ENCODE assay signal across 8 cellular contexts in the genomic region with DNA sequence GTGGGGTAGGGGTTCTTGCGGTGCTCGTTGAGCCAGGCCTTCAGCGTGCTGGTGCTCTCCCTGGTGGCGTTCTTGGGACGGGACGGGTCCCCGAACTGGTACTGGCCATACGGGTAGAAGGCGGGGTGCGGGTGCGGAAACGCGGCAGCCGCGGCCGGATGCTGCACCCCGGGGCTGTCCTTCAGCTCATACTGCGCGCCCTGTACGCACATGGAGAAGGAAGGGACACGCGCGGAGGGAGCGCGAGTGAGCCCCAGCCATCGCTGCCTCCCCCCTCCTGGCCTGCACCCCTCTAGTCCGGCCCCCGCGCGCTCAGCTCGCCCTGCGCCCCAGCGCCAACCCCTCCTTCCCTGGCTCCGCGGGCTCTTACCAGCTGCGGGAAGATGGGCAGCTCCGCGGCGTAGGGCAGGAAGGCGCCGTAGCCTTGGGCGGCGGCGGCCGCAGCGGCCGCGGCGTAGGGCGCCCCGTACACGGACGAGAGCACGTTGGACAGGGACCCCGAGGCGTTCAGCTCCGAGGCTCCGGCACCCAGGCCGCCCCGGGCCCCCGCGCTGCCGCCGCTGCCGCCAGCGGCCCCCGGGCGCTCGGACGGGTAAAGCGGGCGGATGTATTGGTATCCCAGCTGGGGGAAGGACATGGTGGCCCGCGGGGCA. TPM values are rescaled to one million over a fixed set of nuclear protein-coding genes. Genes with fewer than 3 reads are reported as not detected.
DNase-seq lines count a peak whose midpoint lies in the region; ATAC-seq and TF ChIP-seq lines count a peak whose summit lies in the region.

No MANE protein-coding gene starts in this region.

- POLR2A ChIA-PET in A673 (lab: Charles Lee; ENCODE audit: low non-redundant PET): no interaction called here

- no peaks in the 10 kb centered on the region for H3K27me3 ChIP-seq in A673 (replicated peaks; ENCODE audit: insufficient read depth, low read depth, low read length, poor library complexity)
- H3K27me3 ChIP-seq in iPS-18a (ENCODE audit: control insufficient read depth, insufficient read depth, low read length): peaks cover 85% of the 10 kb centered on the region
- peaks cover 0 to 16% of the 10 kb centered on the region in 2 donors for H3K27me3 ChIP-seq in tibial artery

- peak overlapping the region; percentile 95 for H3K4me3 Mint-ChIP-seq in HFFc6
- H3K4me3 Mint-ChIP-seq in activated T-helper 1 cell treated with anti-CD3 and anti-CD28 coated beads, Interleukin-12 subunit alpha, Interleukin-12 subunit beta, Interleukin-2, Interleukin-4 antibody, amounts not matched to agents 30 ng/mL and 10 ng/mL and 1 ng/mL, durations not matched to agents 14 hours and 24 hours and 36 hours: peak overlapping the region; percentile 77

- H3K4me1 ChIP-seq in A673 (ENCODE audit: insufficient read depth, low read length, poor library complexity, severe bottlenecking) (no peaks in the 10 kb centered on the region), iPS-18a (ENCODE audit: control insufficient read depth, low read depth, low read length) (peaks cover 19% of the 10 kb centered on the region), tibial artery (peaks cover 0 to 47% (median 34%) of the 10 kb centered on the region in 4 donors)

- no peak overlapping the region for H3K9ac ChIP-seq in iPS-18a (ENCODE audit: low read length)

- H3K27me3 Mint-ChIP-seq in HFFc6 (ENCODE audit: insufficient read depth): peaks cover 1% of the 10 kb centered on the region
- H3K27me3 Mint-ChIP-seq in activated T-helper 1 cell treated with anti-CD3 and anti-CD28 coated beads, Interleukin-12 subunit alpha, Interleukin-12 subunit beta, Interleukin-2, Interleukin-4 antibody, amounts not matched to agents 30 ng/mL and 10 ng/mL and 1 ng/mL, durations not matched to agents 14 hours and 24 hours and 36 hours (ENCODE audit: insufficient read depth): peaks cover 62% of the 10 kb centered on the region

- H3K36me3 ChIP-seq in A673 (ENCODE audit: insufficient read depth, low read length, poor library complexity, severe bottlenecking) (peaks cover 8% of the 10 kb centered on the region), iPS-18a (ENCODE audit: control insufficient read depth, low read depth, low read length) (no peaks in the 10 kb centered on the region), tibial artery (peaks cover 0 to 14% (median 0%) of the 10 kb centered on the region in 3 donors)

- intact Hi-C loops in A673 (cut with micrococcal nuclease; ENCODE audit: unreplicated experiment): loop anchor here (2.0 to 10.0 kb wide), 4 partner anchors 189 to 643 kb away; no protein-coding TSS in a partner anchor
- intact Hi-C loops in activated T-helper 1 cell treated with anti-CD3 and anti-CD28 coated beads, Interleukin-12 subunit alpha, Interleukin-12 subunit beta, Interleukin-2, Interleukin-4 antibody, amounts not matched to agents 30 ng/mL and 10 ng/mL and 1 ng/mL, durations not matched to agents 14 hours and 24 hours and 36 hours (cut with micrococcal nuclease): loop anchor here (1.0 to 5.0 kb wide), 2 partner anchors 87 to 395 kb away; no protein-coding TSS in a partner anchor
- intact Hi-C loops in tibial artery (cut with DNase I; ENCODE audit: low total_unique reads): loop anchor here (5.0 to 10.0 kb wide), 3 partner anchors 91 to 647 kb away; a partner anchor contains a TSS

- H3K4me3 ChIP-seq in A673 (ENCODE audit: low read depth, low read length, poor library complexity, severe bottlenecking): peak overlapping the region; percentile 74
- H3K4me3 ChIP-seq in iPS-18a (ENCODE audit: low read length): peak overlapping the region; percentile 91
- peak overlapping the region; percentile 66 to 91 for H3K4me3 ChIP-seq in tibial artery

- H3K9me3 ChIP-seq in A673 (ENCODE audit: low read depth, low read length, poor library complexity, severe bottlenecking): no peaks in the 10 kb centered on the region
- H3K9me3 ChIP-seq in iPS-18a (ENCODE audit: control insufficient read depth, low read depth, low read length): no peaks in the 10 kb centered on the region
- H3K9me3 ChIP-seq in tibial artery: no peaks in the 10 kb centered on the region

- CTCF ChIA-PET in A673 (lab: Charles Lee): no interaction called here

- H3K27ac Mint-ChIP-seq in HFFc6: peak overlapping the region; percentile 80
- H3K27ac Mint-ChIP-seq in activated T-helper 1 cell treated with anti-CD3 and anti-CD28 coated beads, Interleukin-12 subunit alpha, Interleukin-12 subunit beta, Interleukin-2, Interleukin-4 antibody, amounts not matched to agents 30 ng/mL and 10 ng/mL and 1 ng/mL, durations not matched to agents 14 hours and 24 hours and 36 hours: peak overlapping the region; percentile 68

- peak; percentile 58 for DNase-seq in A673 (ENCODE audit: low spot score)
- DNase-seq in HFFc6: peak; percentile 62
- DNase-seq in activated T-helper 1 cell treated with anti-CD3 and anti-CD28 coated beads, Interleukin-12 subunit alpha, Interleukin-12 subunit beta, Interleukin-2, Interleukin-4 antibody, amounts not matched to agents 30 ng/mL and 10 ng/mL and 1 ng/mL, durations not matched to agents 14 hours and 24 hours and 36 hours (ENCODE audit: low spot score): no peak
- DNase-seq in tibial artery: peak in 1 of 2 donors; percentile 65
- DNase-seq in NCI-H446 (lab: John Stamatoyannopoulos, UW): no peak

- H3K9me3 Mint-ChIP-seq in HFFc6: peaks cover 17% of the 10 kb centered on the region
- no peaks in the 10 kb centered on the region for H3K9me3 Mint-ChIP-seq in activated T-helper 1 cell treated with anti-CD3 and anti-CD28 coated beads, Interleukin-12 subunit alpha, Interleukin-12 subunit beta, Interleukin-2, Interleukin-4 antibody, amounts not matched to agents 30 ng/mL and 10 ng/mL and 1 ng/mL, durations not matched to agents 14 hours and 24 hours and 36 hours

- peak; percentile 25; the same call in 1 of the 2 replicates for TF ChIP-seq CTCF in A673 (conservative IDR thresholded peaks at IDR 0.05; ENCODE audit: low read depth, low read length)
- peak; percentile 40 for TF ChIP-seq CTCF in HFFc6 (IDR thresholded peaks at IDR 0.05)
- TF ChIP-seq CTCF in tibial artery (IDR thresholded peaks at IDR 0.05): no peak

- H3K27ac ChIP-seq in A673 (ENCODE audit: low read depth, low read length, poor library complexity, severe bottlenecking) (peak overlapping the region; percentile 94), iPS-18a (ENCODE audit: low read length) (no peak overlapping the region), tibial artery (peak overlapping the region; percentile 77 to 91)

- BruUV-seq in A673 (replicated peaks; lab: Mats Ljungman, UMichigan): no TSS peak

- ATAC-seq in GM18870 (IDR thresholded peaks at IDR 0.05; ENCODE audit: unreplicated experiment): no peak
- no peak for ATAC-seq in GM21367 (IDR thresholded peaks at IDR 0.05; ENCODE audit: unreplicated experiment)

- H3K4me1 Mint-ChIP-seq in HFFc6 (ENCODE audit: low read depth): peaks cover 24% of the 10 kb centered on the region
- peaks cover 15% of the 10 kb centered on the region for H3K4me1 Mint-ChIP-seq in activated T-helper 1 cell treated with anti-CD3 and anti-CD28 coated beads, Interleukin-12 subunit alpha, Interleukin-12 subunit beta, Interleukin-2, Interleukin-4 antibody, amounts not matched to agents 30 ng/mL and 10 ng/mL and 1 ng/mL, durations not matched to agents 14 hours and 24 hours and 36 hours (ENCODE audit: low read depth)

- H3K36me3 Mint-ChIP-seq in HFFc6 (ENCODE audit: low read depth): peaks cover 40% of the 10 kb centered on the region
- peaks cover 2% of the 10 kb centered on the region for H3K36me3 Mint-ChIP-seq in activated T-helper 1 cell treated with anti-CD3 and anti-CD28 coated beads, Interleukin-12 subunit alpha, Interleukin-12 subunit beta, Interleukin-2, Interleukin-4 antibody, amounts not matched to agents 30 ng/mL and 10 ng/mL and 1 ng/mL, durations not matched to agents 14 hours and 24 hours and 36 hours (ENCODE audit: low read depth)

RNA-seq across cellular contexts. Expression of a gene that starts 1.0 kb away (rescaled TPM):
- total RNA-seq in A673 (2021): 22.7 and 22.9 TPM in 2 replicates
- 10 to 100 TPM in 4 of 6 experiments, 1 to 10 TPM in 2; 5.9 to 19.4 (median 17.3) TPM for total RNA-seq in HFFc6 (2021; fragmentation: NEBNext Ultra II Directional; extraction: Animal tissue kit (Norgen Biotek cat#: 25700))
- 1.1 and 1.4 TPM in 2 replicates for total RNA-seq in activated T-helper 1 cell treated with anti-CD3 and anti-CD28 coated beads, Interleukin-12 subunit alpha, Interleukin-12 subunit beta, Interleukin-2, Interleukin-4 antibody, amounts not matched to agents 30 ng/mL and 10 ng/mL and 1 ng/mL, durations not matched to agents 14 hours and 24 hours and 36 hours

Comparison
In these comparisons a context has a peak if more than half of its experiments do, and no peak if none do; other contexts are left out.
1. DNase-seq: peak in A673 (single experiment) and HFFc6 (single experiment); none in activated T-helper 1 cell treated with anti-CD3 and anti-CD28 coated beads, Interleukin-12 subunit alpha, Interleukin-12 subunit beta, Interleukin-2, Interleukin-4 antibody, amounts not matched to agents 30 ng/mL and 10 ng/mL and 1 ng/mL, durations not matched to agents 14 hours and 24 hours and 36 hours (single experiment) and NCI-H446 (0 of 2).
2. CTCF ChIP-seq: peak in A673 (single experiment) and HFFc6 (single experiment); none in tibial artery (0 of 2).
3. Peak in every context shown above with its lines, with median percentiles within 50 percentile points of each other: H3K4me3 ChIP-seq.